In genomic region chr11:45331839-45332485, GRCh38 we compare ENCODE assay signal across 18 cellular contexts. TPM values are rescaled to one million over a fixed set of nuclear protein-coding genes. Genes with fewer than 3 reads are reported as not detected.
DNase-seq lines count a peak whose midpoint lies in the region; ATAC-seq, FAIRE-seq and TF ChIP-seq lines count a peak whose summit lies in the region.
"Had no signal": no experiment of that assay in that cellular context is flagged by ENCODE, and none has a peak within 500 bp of the region (broad histone marks: within the 10 kb centered on the region; RNA-seq: fewer than 3 reads in every experiment).

No MANE protein-coding gene starts in this region.

- CTCF ChIA-PET in activated CD4-positive, alpha-beta T cell treated with anti-CD3 and anti-CD28 coated beads for 36 hours (lab: Charles Lee) = interaction anchor here (0.7 to 4.3 kb wide), 17 partner anchors 8 to 584 kb away, joined by 3 to 35 read pairs (median 3); no protein-coding TSS in a partner anchor
- CTCF ChIA-PET in A673 (lab: Charles Lee) = interaction anchor here (1.3 kb wide), 1 partner anchor 221 kb away, joined by 20 read pairs; no protein-coding TSS in a partner anchor

- TF ChIP-seq CTCF in astrocyte (IDR thresholded peaks at IDR 0.05; ENCODE audit: insufficient read depth, low read depth, low read length) (no peak), A673 (conservative IDR thresholded peaks at IDR 0.05; ENCODE audit: low read depth, low read length) (no peak)

- peak; percentile 19 for ATAC-seq in activated CD4-positive, alpha-beta T cell treated with anti-CD3 and anti-CD28 coated beads for 36 hours
- no peak for ATAC-seq in HG03520 (IDR thresholded peaks at IDR 0.05; ENCODE audit: unreplicated experiment)
- ATAC-seq: stimulated activated naive CD8-positive, alpha-beta T cell treated with anti-CD3 and anti-CD28 coated beads, Interleukin-15, Interleukin-2, amounts not matched to agents 100 U/mL and 50 U/mL, for 24 hours had no signal

- H3K9me3 ChIP-seq in astrocyte (ENCODE audit: insufficient read depth, low read depth, low read length) = no peaks in the 10 kb centered on the region
- H3K9me3 ChIP-seq in A673 (ENCODE audit: low read depth, low read length, poor library complexity, severe bottlenecking) = peaks cover 2% of the 10 kb centered on the region
- H3K9me3 ChIP-seq: neutrophil, psoas muscle had no signal

- H3K27ac ChIP-seq in astrocyte (ENCODE audit: low read depth, low read length) (no peak overlapping the region), A673 (ENCODE audit: low read depth, low read length, poor library complexity, severe bottlenecking) (no peak overlapping the region)
- H3K27ac ChIP-seq: neutrophil had no signal

- intact Hi-C loops in activated CD4-positive, alpha-beta T cell treated with anti-CD3 and anti-CD28 coated beads for 36 hours (cut with DNase I, micrococcal nuclease) = loop anchor here (1.0 to 10.0 kb wide), 5 partner anchors 39 to 395 kb away; no protein-coding TSS in a partner anchor
- intact Hi-C loops in A673 (cut with micrococcal nuclease; ENCODE audit: unreplicated experiment) = loop anchor here (1.0 to 5.0 kb wide), 3 partner anchors 80 to 405 kb away; no protein-coding TSS in a partner anchor

- H3K36me3 ChIP-seq in astrocyte (ENCODE audit: insufficient read depth, low read length) (no peaks in the 10 kb centered on the region), A673 (ENCODE audit: insufficient read depth, low read length, poor library complexity, severe bottlenecking) (no peaks in the 10 kb centered on the region)
- H3K36me3 ChIP-seq: neutrophil had no signal

- DNase-seq in activated CD4-positive, alpha-beta T cell treated with anti-CD3 and anti-CD28 coated beads for 36 hours = no peak
- no peak for DNase-seq in activated CD4-positive, alpha-beta T cell treated with anti-CD3 and anti-CD28 coated beads for 48 hours
- DNase-seq in astrocyte (ENCODE audit: low read depth) (no peak), SHP77 (lab: John Stamatoyannopoulos, UW) (no peak), DMS 273 (lab: John Stamatoyannopoulos, UW; ENCODE audit: unreplicated experiment) (no peak), A673 (ENCODE audit: low spot score) (no peak)
- DNase-seq: activated CD8-positive, alpha-beta memory T cell treated with anti-CD3 and anti-CD28 coated beads, Interleukin-2, amount 50 U/mL, for 48 hours; GF-D8; left ventricle myocardium superior; psoas muscle had no signal

- peaks cover 15% of the 10 kb centered on the region for H3K27me3 ChIP-seq in astrocyte (ENCODE audit: insufficient read depth, low read length)
- no peaks in the 10 kb centered on the region for H3K27me3 ChIP-seq in A673 (replicated peaks; ENCODE audit: insufficient read depth, low read depth, low read length, poor library complexity)

- H3K36me3 Mint-ChIP-seq in activated CD4-positive, alpha-beta T cell treated with anti-CD3 and anti-CD28 coated beads for 36 hours (ENCODE audit: low read depth) = no peaks in the 10 kb centered on the region
- H3K36me3 Mint-ChIP-seq in astrocyte (ENCODE audit: low read depth, unreplicated experiment) = no peaks in the 10 kb centered on the region
- H3K36me3 Mint-ChIP-seq: immature natural killer cell had no signal

- H3K4me1 ChIP-seq in astrocyte (ENCODE audit: insufficient read depth, low read length) = peaks cover 5% of the 10 kb centered on the region
- H3K4me1 ChIP-seq in A673 (ENCODE audit: insufficient read depth, low read length, poor library complexity, severe bottlenecking) = peaks cover 11% of the 10 kb centered on the region

- no peak overlapping the region for H2AFZ ChIP-seq in astrocyte (ENCODE audit: low read depth, low read length)

- peaks cover 2% of the 10 kb centered on the region for H3K9me3 Mint-ChIP-seq in activated CD4-positive, alpha-beta T cell treated with anti-CD3 and anti-CD28 coated beads for 36 hours (ENCODE audit: low read depth)
- peaks cover 8% of the 10 kb centered on the region for H3K9me3 Mint-ChIP-seq in astrocyte (ENCODE audit: unreplicated experiment)

- no TSS peak for BruUV-seq in A673 (replicated peaks; lab: Mats Ljungman, UMichigan)

- no peaks in the 10 kb centered on the region for H3K79me2 ChIP-seq in astrocyte (ENCODE audit: insufficient read depth, low read length)

- no peak overlapping the region for H3K4me3 Mint-ChIP-seq in activated CD4-positive, alpha-beta T cell treated with anti-CD3 and anti-CD28 coated beads for 36 hours
- peak overlapping the region; percentile 21 for H3K4me3 Mint-ChIP-seq in astrocyte (ENCODE audit: unreplicated experiment)
- H3K4me3 Mint-ChIP-seq: activated CD4-positive, alpha-beta memory T cell treated with anti-CD3 and anti-CD28 coated beads, Interleukin-2, amount 10 ng/mL, durations not matched to agents 7 days and 5 days; CD4-positive, alpha-beta T cell; endodermal cell; immature natural killer cell had no signal

- H3K9ac ChIP-seq in astrocyte (ENCODE audit: low read length) = no peak overlapping the region

- no peak overlapping the region for H3K4me3 ChIP-seq in astrocyte (ENCODE audit: insufficient read depth, low read depth, low read length)
- H3K4me3 ChIP-seq in A673 (ENCODE audit: low read depth, low read length, poor library complexity, severe bottlenecking) = no peak overlapping the region

- H3K27me3 Mint-ChIP-seq in activated CD4-positive, alpha-beta T cell treated with anti-CD3 and anti-CD28 coated beads for 36 hours = peaks cover 10% of the 10 kb centered on the region
- peaks cover 51% of the 10 kb centered on the region for H3K27me3 Mint-ChIP-seq in astrocyte (ENCODE audit: low read depth, unreplicated experiment)

- no peaks in the 10 kb centered on the region for H3K4me1 Mint-ChIP-seq in activated CD4-positive, alpha-beta T cell treated with anti-CD3 and anti-CD28 coated beads for 36 hours
- H3K4me1 Mint-ChIP-seq in astrocyte (ENCODE audit: low read depth, unreplicated experiment) = no peaks in the 10 kb centered on the region
- H3K4me1 Mint-ChIP-seq: activated CD4-positive, alpha-beta memory T cell treated with anti-CD3 and anti-CD28 coated beads, Interleukin-2, amount 10 ng/mL, durations not matched to agents 7 days and 5 days; endodermal cell; immature natural killer cell had no signal

- POLR2A ChIA-PET in activated CD4-positive, alpha-beta T cell treated with anti-CD3 and anti-CD28 coated beads for 36 hours (lab: Charles Lee) = no interaction called here
- POLR2A ChIA-PET in A673 (lab: Charles Lee; ENCODE audit: low non-redundant PET) = no interaction called here

- H3K4me2 ChIP-seq in astrocyte (ENCODE audit: low read length) = no peak overlapping the region

- FAIRE-seq in astrocyte (lab: Jason Lieb, UNC) (no peak), islet of Langerhans (lab: Jason Lieb, UNC) (peak; percentile 21)

- no peak overlapping the region for H3K27ac Mint-ChIP-seq in activated CD4-positive, alpha-beta T cell treated with anti-CD3 and anti-CD28 coated beads for 36 hours
- H3K27ac Mint-ChIP-seq in astrocyte (ENCODE audit: unreplicated experiment) = no peak overlapping the region
- H3K27ac Mint-ChIP-seq: activated CD4-positive, alpha-beta memory T cell treated with anti-CD3 and anti-CD28 coated beads, Interleukin-2, amount 10 ng/mL, durations not matched to agents 7 days and 5 days; CD4-positive, alpha-beta T cell; endodermal cell; immature natural killer cell had no signal

- H4K20me1 ChIP-seq in astrocyte (ENCODE audit: insufficient read depth, low read length) = no peaks in the 10 kb centered on the region

RNA-seq across cellular contexts. Expression of gene SYT13, which starts 45.8 kb away (rescaled TPM):
- total RNA-seq in activated CD4-positive, alpha-beta T cell treated with anti-CD3 and anti-CD28 coated beads for 36 hours = not detected
- total RNA-seq in astrocyte (0.50 and 1.4 TPM in 2 replicates), A673 (2021) (0.30 and 0.83 TPM in 2 replicates)
- total RNA-seq: activated CD4-positive, alpha-beta memory T cell treated with anti-CD3 and anti-CD28 coated beads, Interleukin-2, amount 10 ng/mL, durations not matched to agents 7 days and 5 days; CD4-positive, alpha-beta T cell had no signal
